ENCODE assay signal across 8 cellular contexts in the genomic region with DNA sequence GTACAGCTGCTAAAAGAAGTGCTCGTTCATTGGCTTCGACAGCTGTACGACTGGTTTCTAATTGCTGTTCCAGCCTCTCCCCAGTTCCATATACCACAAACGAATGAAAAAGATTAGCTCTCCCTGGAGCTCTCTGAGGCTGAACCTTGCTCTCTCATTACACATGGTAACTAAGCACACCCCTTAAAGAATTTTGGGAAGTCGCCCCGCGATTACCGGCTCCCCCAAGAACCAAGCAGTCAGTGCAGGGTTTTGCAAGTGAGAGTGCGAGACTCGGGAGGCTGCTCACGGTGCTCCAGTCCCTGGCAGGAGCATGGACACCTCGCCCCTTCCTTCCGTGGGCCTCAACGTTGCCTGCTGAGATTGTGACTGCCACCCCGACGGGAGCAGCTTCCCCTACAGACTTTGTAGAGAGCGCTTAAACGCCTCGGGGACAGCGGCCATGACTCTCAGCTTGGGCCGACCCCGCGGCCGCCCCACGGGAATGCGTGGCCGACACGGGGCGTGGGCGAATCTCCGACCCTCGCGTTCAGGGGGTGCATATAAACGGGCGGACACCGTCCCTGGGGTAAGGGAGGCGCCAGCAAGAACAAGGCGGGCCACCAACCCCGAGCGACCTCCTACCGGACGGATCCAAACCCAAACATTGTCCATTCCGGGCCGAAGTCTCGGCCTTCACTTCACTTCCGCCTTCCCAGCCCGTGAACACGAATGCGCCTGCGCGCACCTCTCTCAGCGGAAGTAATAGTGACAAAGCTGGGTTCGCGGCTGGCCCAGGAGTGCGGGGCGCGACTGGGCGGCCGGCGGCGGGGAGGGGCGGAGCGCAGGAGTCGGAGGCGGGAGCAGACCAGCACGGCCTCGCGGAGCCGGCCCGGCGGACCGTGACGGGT. TPM values are rescaled to one million over a fixed set of nuclear protein-coding genes. Genes with fewer than 3 reads are reported as not detected.
DNase-seq lines count a peak whose midpoint lies in the region; ATAC-seq and TF ChIP-seq lines count a peak whose summit lies in the region.

A gene with protein sequence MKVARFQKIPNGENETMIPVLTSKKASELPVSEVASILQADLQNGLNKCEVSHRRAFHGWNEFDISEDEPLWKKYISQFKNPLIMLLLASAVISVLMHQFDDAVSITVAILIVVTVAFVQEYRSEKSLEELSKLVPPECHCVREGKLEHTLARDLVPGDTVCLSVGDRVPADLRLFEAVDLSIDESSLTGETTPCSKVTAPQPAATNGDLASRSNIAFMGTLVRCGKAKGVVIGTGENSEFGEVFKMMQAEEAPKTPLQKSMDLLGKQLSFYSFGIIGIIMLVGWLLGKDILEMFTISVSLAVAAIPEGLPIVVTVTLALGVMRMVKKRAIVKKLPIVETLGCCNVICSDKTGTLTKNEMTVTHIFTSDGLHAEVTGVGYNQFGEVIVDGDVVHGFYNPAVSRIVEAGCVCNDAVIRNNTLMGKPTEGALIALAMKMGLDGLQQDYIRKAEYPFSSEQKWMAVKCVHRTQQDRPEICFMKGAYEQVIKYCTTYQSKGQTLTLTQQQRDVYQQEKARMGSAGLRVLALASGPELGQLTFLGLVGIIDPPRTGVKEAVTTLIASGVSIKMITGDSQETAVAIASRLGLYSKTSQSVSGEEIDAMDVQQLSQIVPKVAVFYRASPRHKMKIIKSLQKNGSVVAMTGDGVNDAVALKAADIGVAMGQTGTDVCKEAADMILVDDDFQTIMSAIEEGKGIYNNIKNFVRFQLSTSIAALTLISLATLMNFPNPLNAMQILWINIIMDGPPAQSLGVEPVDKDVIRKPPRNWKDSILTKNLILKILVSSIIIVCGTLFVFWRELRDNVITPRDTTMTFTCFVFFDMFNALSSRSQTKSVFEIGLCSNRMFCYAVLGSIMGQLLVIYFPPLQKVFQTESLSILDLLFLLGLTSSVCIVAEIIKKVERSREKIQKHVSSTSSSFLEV (plus strand): TSS at position 845 of the 890 bp plus-strand sequence. CDS start 686 bp downstream, outside the sequence.

- H3K9me2 ChIP-seq in GM23338 (ENCODE audit: insufficient read depth): no peaks in the 10 kb centered on the region

- intact Hi-C loops in naive thymus-derived CD4-positive, alpha-beta T cell (cut with micrococcal nuclease): loop anchor here (1.0 to 5.0 kb wide), 16 partner anchors 15 to 1829 kb away; a partner anchor contains a TSS

- H3K4me3 ChIP-seq in GM23338: peak within 1 kb of the TSS; percentile 78
- peak within 1 kb of the TSS; percentile 88 to 91 (median 89) for H3K4me3 ChIP-seq in fibroblast of lung (replicated peaks in 1 of 4; ENCODE audit: control extremely low read depth in 1 of 4, insufficient read depth in 1 of 4, low read depth in 3 of 4, low read length in 4 of 4)
- peak within 1 kb of the TSS; percentile 96 for H3K4me3 ChIP-seq in naive thymus-derived CD4-positive, alpha-beta T cell (ENCODE audit: low read length)

- peaks cover 8% of the 10 kb centered on the region for H3K27me3 Mint-ChIP-seq in GM23338 (ENCODE audit: insufficient read depth, low read depth, poor library complexity)
- H3K27me3 Mint-ChIP-seq in naive thymus-derived CD4-positive, alpha-beta T cell: peaks cover 0 to 3% (median 0%) of the 10 kb centered on the region in 5 donors
- no peaks in the 10 kb centered on the region for H3K27me3 Mint-ChIP-seq in stimulated activated naive B cell treated with anti-CD40 and anti-IgM and Interleukin-4, amounts not matched to agents 10 μg/mL and 1 μg/mL and 100 μg/mL, for 72 hours

- peak within 1 kb of the TSS; percentile 89 for H3K4me3 Mint-ChIP-seq in GM23338
- peak within 1 kb of the TSS; percentile 94 to 99 (median 98) for H3K4me3 Mint-ChIP-seq in naive thymus-derived CD4-positive, alpha-beta T cell
- peak within 1 kb of the TSS; percentile 88 to 98 for H3K4me3 Mint-ChIP-seq in stimulated activated naive B cell treated with anti-CD40 and anti-IgM and Interleukin-4, amounts not matched to agents 10 μg/mL and 1 μg/mL and 100 μg/mL, for 72 hours

- ATAC-seq in GM23338: peak; percentile 95
- ATAC-seq in naive thymus-derived CD4-positive, alpha-beta T cell: peak; percentile 90
- ATAC-seq in stimulated activated naive B cell treated with anti-CD40 and anti-IgM and Interleukin-4, amounts not matched to agents 10 μg/mL and 1 μg/mL and 100 μg/mL, for 72 hours (replicated peaks): peak; percentile 92 to 95

- H3K36me3 Mint-ChIP-seq in GM23338 (ENCODE audit: low read depth): no peaks in the 10 kb centered on the region
- H3K36me3 Mint-ChIP-seq in naive thymus-derived CD4-positive, alpha-beta T cell: no peaks in the 10 kb centered on the region
- peaks cover 0 to 5% of the 10 kb centered on the region in 2 donors for H3K36me3 Mint-ChIP-seq in stimulated activated naive B cell treated with anti-CD40 and anti-IgM and Interleukin-4, amounts not matched to agents 10 μg/mL and 1 μg/mL and 100 μg/mL, for 72 hours

- H3K27ac ChIP-seq in GM23338 (ENCODE audit: low read depth): peak within 1 kb of the TSS; percentile 70; the same call in 1 of the 2 replicates
- H3K27ac ChIP-seq in fibroblast of lung (ENCODE audit: insufficient read depth, low read length): peak within 1 kb of the TSS; percentile 98
- H3K27ac ChIP-seq in naive thymus-derived CD4-positive, alpha-beta T cell (ENCODE audit: low read depth, low read length): peak within 1 kb of the TSS; percentile 93

- H3K27me3 ChIP-seq in GM23338 (ENCODE audit: insufficient read depth) (no peaks in the 10 kb centered on the region), fibroblast of lung (ENCODE audit: control insufficient read depth, insufficient read depth, low read length) (no peaks in the 10 kb centered on the region)
- H3K27me3 ChIP-seq in naive thymus-derived CD4-positive, alpha-beta T cell (ENCODE audit: control insufficient read depth in 2 of 2, insufficient read depth in 2 of 2, low read length in 2 of 2): no peaks in the 10 kb centered on the region

- H2AFZ ChIP-seq in GM23338 (peak within 1 kb of the TSS; percentile 85), fibroblast of lung (ENCODE audit: low read length) (peak within 1 kb of the TSS; percentile 99)

- H3K27ac Mint-ChIP-seq in GM23338: peak within 1 kb of the TSS; percentile 97
- peak within 1 kb of the TSS; percentile 95 to 100 (median 99) for H3K27ac Mint-ChIP-seq in naive thymus-derived CD4-positive, alpha-beta T cell
- peak within 1 kb of the TSS; percentile 98 for H3K27ac Mint-ChIP-seq in stimulated activated naive B cell treated with anti-CD40 and anti-IgM and Interleukin-4, amounts not matched to agents 10 μg/mL and 1 μg/mL and 100 μg/mL, for 72 hours

- H3K9me3 ChIP-seq in fibroblast of lung (ENCODE audit: control insufficient read depth, insufficient read depth, low read depth, low read length): no peaks in the 10 kb centered on the region
- H3K9me3 ChIP-seq in naive thymus-derived CD4-positive, alpha-beta T cell (ENCODE audit: control insufficient read depth in 2 of 3, low read length in 3 of 3): no peaks in the 10 kb centered on the region

- H3K36me3 ChIP-seq in GM23338 (ENCODE audit: insufficient read depth) (no peaks in the 10 kb centered on the region), fibroblast of lung (ENCODE audit: control insufficient read depth, insufficient read depth, low read length) (no peaks in the 10 kb centered on the region)
- peaks cover 0 to 10% (median 0%) of the 10 kb centered on the region in 3 experiments for H3K36me3 ChIP-seq in naive thymus-derived CD4-positive, alpha-beta T cell (ENCODE audit: control insufficient read depth in 2 of 3, insufficient read depth in 3 of 3, low read length in 3 of 3)

- TF ChIP-seq CTCF in GM23338 (conservative IDR thresholded peaks at IDR 0.05; ENCODE audit: low read depth in 2 of 2) (no peak; a peak in 1 of 4 replicates), fibroblast of lung (conservative IDR thresholded peaks at IDR 0.05 in 1 of 2, IDR thresholded peaks at IDR 0.05 in 1 of 2; ENCODE audit: low read depth in 1 of 2, low read length in 2 of 2) (peak in 1 of 2 donors; percentile 21)

- H3F3A ChIP-seq in GM23338 (replicated peaks; ENCODE audit: low read depth): no peaks in the 10 kb centered on the region

- H3K9me3 Mint-ChIP-seq in GM23338: no peaks in the 10 kb centered on the region
- no peaks in the 10 kb centered on the region for H3K9me3 Mint-ChIP-seq in naive thymus-derived CD4-positive, alpha-beta T cell
- no peaks in the 10 kb centered on the region for H3K9me3 Mint-ChIP-seq in stimulated activated naive B cell treated with anti-CD40 and anti-IgM and Interleukin-4, amounts not matched to agents 10 μg/mL and 1 μg/mL and 100 μg/mL, for 72 hours

- peaks cover 24% of the 10 kb centered on the region for H3K4me1 ChIP-seq in GM23338 (ENCODE audit: insufficient read depth)
- no peaks in the 10 kb centered on the region for H3K4me1 ChIP-seq in fibroblast of lung (ENCODE audit: control insufficient read depth, extremely low read depth, insufficient read depth, low read length)
- peaks cover 5 to 14% of the 10 kb centered on the region in 2 donors for H3K4me1 ChIP-seq in naive thymus-derived CD4-positive, alpha-beta T cell (ENCODE audit: control insufficient read depth in 2 of 2, insufficient read depth in 2 of 2, low read length in 2 of 2)

- H3K4me2 ChIP-seq in GM23338 (peak within 1 kb of the TSS; percentile 84), fibroblast of lung (ENCODE audit: extremely low read depth, insufficient read depth, low read length) (peak within 1 kb of the TSS; percentile 96)

- peaks cover 8% of the 10 kb centered on the region; the same call in 1 of the 2 replicates for H4K20me1 ChIP-seq in GM23338 (replicated peaks; ENCODE audit: insufficient read depth)
- no peaks in the 10 kb centered on the region for H4K20me1 ChIP-seq in fibroblast of lung (ENCODE audit: control insufficient read depth, extremely low read depth, insufficient read depth, low read length)

- H3K79me2 ChIP-seq in GM23338 (replicated peaks; ENCODE audit: insufficient read depth) (peaks cover 41% of the 10 kb centered on the region), fibroblast of lung (ENCODE audit: control insufficient read depth, insufficient read depth, low read length) (peaks cover 41% of the 10 kb centered on the region)

- peak within 1 kb of the TSS; percentile 97 for H3K9ac ChIP-seq in fibroblast of lung (ENCODE audit: insufficient read depth, low read length)

- POLR2A ChIA-PET in naive thymus-derived CD4-positive, alpha-beta T cell (lab: Charles Lee): interaction anchor here (0.6 to 2.0 kb wide), 13 partner anchors 34 to 964 kb away, joined by 3 to 11 read pairs (median 4); a partner anchor contains a TSS

- peaks cover 36% of the 10 kb centered on the region for H3K4me1 Mint-ChIP-seq in GM23338
- peaks cover 25 to 51% (median 38%) of the 10 kb centered on the region in 7 donors for H3K4me1 Mint-ChIP-seq in naive thymus-derived CD4-positive, alpha-beta T cell
- H3K4me1 Mint-ChIP-seq in stimulated activated naive B cell treated with anti-CD40 and anti-IgM and Interleukin-4, amounts not matched to agents 10 μg/mL and 1 μg/mL and 100 μg/mL, for 72 hours: peaks cover 15 to 32% of the 10 kb centered on the region in 2 donors

- DNase-seq in Daoy (ENCODE audit: low read depth): peak; percentile 98
- DNase-seq in GM23338 (ENCODE audit: low spot score): peak; percentile 97
- DNase-seq in LHCN-M2 (ENCODE audit: low read depth): peak; percentile 91
- DNase-seq in RPMI7951 (ENCODE audit: low read depth): peak; percentile 94
- DNase-seq in activated T-helper 1 cell treated with anti-CD3 and anti-CD28 coated beads, Interleukin-2, amount 50 U/mL, for 16 hours (ENCODE audit: low read depth in 1 of 2, low spot score in 1 of 2): peak; percentile 81 to 86
- peak; percentile 92 to 95 for DNase-seq in fibroblast of lung (ENCODE audit: low read depth in 2 of 2)
- peak; percentile 82 to 92 (median 86) for DNase-seq in naive thymus-derived CD4-positive, alpha-beta T cell
- peak; percentile 94 for DNase-seq in stimulated activated naive B cell treated with anti-CD40 and anti-IgM and Interleukin-4, amounts not matched to agents 10 μg/mL and 1 μg/mL and 100 μg/mL, for 72 hours

- CTCF ChIA-PET in naive thymus-derived CD4-positive, alpha-beta T cell (lab: Charles Lee): interaction anchor here (0.6 to 1.7 kb wide), 11 partner anchors 17 to 148 kb away, joined by 3 to 12 read pairs (median 4); a partner anchor contains a TSS

RNA-seq across cellular contexts. Expression of the gene that starts here (rescaled TPM):
- 84.3 and 95.2 TPM in 2 replicates for total RNA-seq in Daoy (2014; rRNA removed; shearing (Covaris generic))
- 75.7 and 81.9 TPM in 2 replicates for total RNA-seq in GM23338 (2014; rRNA removed; shearing (Covaris generic))
- polyA plus RNA-seq in GM23338 (2016; fragmentation: Nextera tagmentation; extraction: Ambion mirVana) (21.2 and 28.1 TPM in 2 replicates), fibroblast of lung (78.1 and 111 TPM in 2 replicates)
- total RNA-seq in LHCN-M2 (2014; rRNA removed) (59.2 and 59.8 TPM in 2 replicates), fibroblast of lung (141 and 196 TPM in 2 replicates)
- 32.1 TPM for polyA plus RNA-seq in LHCN-M2 (2012)
- 62.5 and 67.1 TPM in 2 replicates for total RNA-seq in RPMI7951 (2014; rRNA removed; shearing (Covaris generic))
- 44.5 and 57.3 TPM in 2 replicates for polyA plus RNA-seq in fibroblast of lung (2012)
- polyA minus RNA-seq in fibroblast of lung (ENCODE audit: low replicate concordance): 14.4 and 18.6 TPM in 2 replicates
- 10 to 100 TPM; 42.6 to 64.9 (median 50.5) TPM for total RNA-seq in naive thymus-derived CD4-positive, alpha-beta T cell
- polyA plus RNA-seq in naive thymus-derived CD4-positive, alpha-beta T cell: 1 to 10 TPM; 6.6 to 8.7 TPM

Comparison
In these comparisons a context has a peak if more than half of its experiments do, and no peak if none do; other contexts are left out.
1. Peak in every context shown above with its lines: DNase-seq, ATAC-seq, H3K4me3 ChIP-seq and H3K27ac ChIP-seq.